Comparison of ENCODE assay signal across 7 cellular contexts in the genomic region with DNA sequence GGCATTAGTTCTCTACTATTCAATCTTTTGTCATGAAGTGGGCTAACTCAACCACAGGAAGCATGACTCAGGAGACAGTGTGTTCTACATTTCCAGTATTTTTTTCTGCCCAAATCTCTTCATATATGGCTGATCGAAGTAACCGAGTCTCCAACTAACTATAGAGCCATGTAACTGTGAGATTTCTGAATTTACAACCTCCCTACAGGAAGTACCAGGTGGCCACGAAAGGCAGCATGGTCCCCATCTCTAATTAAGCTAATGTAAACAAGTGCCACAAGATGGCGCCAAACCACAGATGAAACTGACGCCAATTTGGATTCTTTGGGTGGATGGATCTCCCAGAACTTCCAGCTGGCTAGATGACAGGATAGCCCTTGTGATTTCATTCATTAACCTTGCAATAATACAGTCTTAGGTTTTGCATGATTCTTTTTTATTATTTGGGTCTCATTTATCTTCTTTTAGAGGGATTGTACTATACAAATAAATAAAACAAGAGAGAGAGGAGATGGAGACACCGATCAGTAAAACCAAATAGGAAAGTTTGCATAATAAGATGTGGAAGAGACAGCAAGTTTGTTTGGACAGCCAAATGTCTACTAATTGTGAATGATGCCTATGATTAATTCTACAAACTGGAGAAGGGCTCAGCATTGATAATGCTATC. TPM values are rescaled to one million over a fixed set of nuclear protein-coding genes. Genes with fewer than 3 reads are reported as not detected.
DNase-seq lines count a peak whose midpoint lies in the region; ATAC-seq and TF ChIP-seq lines count a peak whose summit lies in the region.

No MANE protein-coding gene starts in this region.

- H3K4me1 Mint-ChIP-seq in activated naive CD8-positive, alpha-beta T cell treated with anti-CD3 and anti-CD28 coated beads, Interleukin-2, amount 50 U/mL, for 24 hours, result peaks cover 28% of the 10 kb centered on the region

- H3K36me3 Mint-ChIP-seq in activated naive CD8-positive, alpha-beta T cell treated with anti-CD3 and anti-CD28 coated beads, Interleukin-2, amount 50 U/mL, for 24 hours (ENCODE audit: low read depth), result no peaks in the 10 kb centered on the region

- no peak overlapping the region for H2AFZ ChIP-seq in MM.1S (ENCODE audit: low read length)

- POLR2A ChIA-PET in HEK293 (lab: Yijun Ruan, JAX), result no interaction called here

- H3F3A ChIP-seq in MM.1S (ENCODE audit: insufficient read depth, low read length), result no peaks in the 10 kb centered on the region

- H3K36me3 ChIP-seq in HEK293 (ENCODE audit: control insufficient read depth in 2 of 2, insufficient read depth in 1 of 2, low read length in 2 of 2), result no peaks in the 10 kb centered on the region
- no peaks in the 10 kb centered on the region for H3K36me3 ChIP-seq in MM.1S (replicated peaks; ENCODE audit: insufficient read depth, low read length)

- no peak overlapping the region for H3K9ac ChIP-seq in MM.1S (ENCODE audit: low read length)

- CTCF ChIA-PET in HEK293 (lab: Yijun Ruan, JAX), result interaction anchor here (0.6 to 6.1 kb wide), 24 partner anchors 8 to 1803 kb away, joined by 3 to 55 read pairs (median 4); no protein-coding TSS in a partner anchor

- H3K27ac ChIP-seq in HEK293 (ENCODE audit: extremely low read depth, low read depth, low read length), result no peak overlapping the region
- no peak overlapping the region for H3K27ac ChIP-seq in MM.1S (ENCODE audit: low read length)

- H3K27me3 ChIP-seq in MM.1S (replicated peaks; ENCODE audit: insufficient read depth, low read length), result no peaks in the 10 kb centered on the region

- H3K9me3 ChIP-seq in HEK293 (ENCODE audit: control insufficient read depth, insufficient read depth, low read depth, low read length) (no peaks in the 10 kb centered on the region), MM.1S (replicated peaks; ENCODE audit: insufficient read depth, low read length) (no peaks in the 10 kb centered on the region)

- no peaks in the 10 kb centered on the region for H3K27me3 Mint-ChIP-seq in activated naive CD8-positive, alpha-beta T cell treated with anti-CD3 and anti-CD28 coated beads, Interleukin-2, amount 50 U/mL, for 24 hours

- intact Hi-C loops in left ventricle myocardium superior (cut with micrococcal nuclease), result no loop called here

- no peaks in the 10 kb centered on the region for H4K20me1 ChIP-seq in MM.1S (ENCODE audit: insufficient read depth, low read length)

- H3K9me3 Mint-ChIP-seq in activated naive CD8-positive, alpha-beta T cell treated with anti-CD3 and anti-CD28 coated beads, Interleukin-2, amount 50 U/mL, for 24 hours, result no peaks in the 10 kb centered on the region

- DNase-seq in MM.1S, result peak; percentile 74
- DNase-seq in SW 1271 (lab: John Stamatoyannopoulos, UW), result peak; percentile 16 to 49
- peak; percentile 71 for DNase-seq in activated naive CD8-positive, alpha-beta T cell treated with anti-CD3 and anti-CD28 coated beads, Interleukin-2, amount 50 U/mL, for 24 hours
- peak; percentile 27 for DNase-seq in left ventricle myocardium superior
- DNase-seq in skeletal muscle cell (ENCODE audit: low read depth), result peak; percentile 24

- ATAC-seq in activated naive CD8-positive, alpha-beta T cell treated with anti-CD3 and anti-CD28 coated beads, Interleukin-2, amount 50 U/mL, for 24 hours, result peak; percentile 71
- peak; percentile 51 for ATAC-seq in left ventricle myocardium superior

- H3K9me2 ChIP-seq in MM.1S (replicated peaks; ENCODE audit: insufficient read depth, low read length), result no peaks in the 10 kb centered on the region

- H3K79me2 ChIP-seq in MM.1S (ENCODE audit: low read length), result no peaks in the 10 kb centered on the region

- H3K4me2 ChIP-seq in MM.1S (ENCODE audit: low read depth, low read length), result peak overlapping the region; percentile 37; the same call in 1 of the 2 replicates

- no peak overlapping the region for H3K4me3 ChIP-seq in HEK293 (ENCODE audit: low read depth, low read length)
- no peak overlapping the region for H3K4me3 ChIP-seq in MM.1S (ENCODE audit: low read length)
- H3K4me3 ChIP-seq in skeletal muscle cell (ENCODE audit: low read depth, low read length), result no peak overlapping the region

- TF ChIP-seq CTCF in GM12873 (IDR thresholded peaks at IDR 0.05; ENCODE audit: insufficient read depth, low read depth, low read length, missing control alignments) (peak; percentile 71), HEK293 (tag by site-specific recombination; IDR thresholded peaks at IDR 0.05) (peak; percentile 64; the same call in 1 of the 2 replicates), MM.1S (IDR thresholded peaks at IDR 0.05; ENCODE audit: low read length) (peak; percentile 76)

- peak overlapping the region; percentile 60 for H3K4me3 Mint-ChIP-seq in activated naive CD8-positive, alpha-beta T cell treated with anti-CD3 and anti-CD28 coated beads, Interleukin-2, amount 50 U/mL, for 24 hours

- H3K4me1 ChIP-seq in HEK293 (ENCODE audit: control insufficient read depth, insufficient read depth, low read length) (no peaks in the 10 kb centered on the region), MM.1S (ENCODE audit: low read length) (0 out of 2 replicates have a peak, but pooled peaks cover 6% of the 10 kb centered on the region)

- peak overlapping the region; percentile 86 for H3K27ac Mint-ChIP-seq in activated naive CD8-positive, alpha-beta T cell treated with anti-CD3 and anti-CD28 coated beads, Interleukin-2, amount 50 U/mL, for 24 hours

TF ChIP-seq in HEK293, 187 proteins besides CTCF, POLR2A, EP300 and RAD21:
- peak; percentile 82 for TF ChIP-seq ZNF654 (tag by site-specific recombination; IDR thresholded peaks at IDR 0.05; ENCODE audit: low read depth)
- TF ChIP-seq ZNF138 (tag by site-specific recombination; IDR thresholded peaks at IDR 0.05; ENCODE audit: borderline replicate concordance), result no peak
- TF ChIP-seq ZNF548 (tag by site-specific recombination; IDR thresholded peaks at IDR 0.05), result no peak
- TF ChIP-seq ZNF335 (tag by site-specific recombination; conservative IDR thresholded peaks at IDR 0.05), result 0 out of 2 replicates have a peak, but pooled peaks have one; percentile 17
- TF ChIP-seq ZNF585B (tag by site-specific recombination; IDR thresholded peaks at IDR 0.05), result peak; percentile 39; the same call in 1 of the 2 replicates

RNA-seq across cellular contexts. Expression of a gene that starts 18.3 kb away (rescaled TPM):
- 4.2 TPM for total RNA-seq in left ventricle myocardium superior

Comparison
In these comparisons a context has a peak if more than half of its experiments do, and no peak if none do; other contexts are left out.
1. DNase-seq: peak in every context shown above with its lines; median percentile 74 in MM.1S; 71 in activated naive CD8-positive, alpha-beta T cell treated with anti-CD3 and anti-CD28 coated beads, Interleukin-2, amount 50 U/mL, for 24 hours; 32 in SW 1271; 27 in left ventricle myocardium superior; 24 in skeletal muscle cell.